1 cellular context compared by ENCODE assay signal in genomic region chr15:73767794-73768501, GRCh38.
TF ChIP-seq lines count a peak whose summit lies in the region.

No MANE protein-coding gene starts in this region.

TF ChIP-seq in WTC11, 78 proteins besides CTCF, POLR2A, EP300 and RAD21 (continued from another document):
- no peak for TF ChIP-seq ZSCAN18 (CRISPR knock-in tag; IDR thresholded peaks at IDR 0.05)
- TF ChIP-seq, protein P1, sequence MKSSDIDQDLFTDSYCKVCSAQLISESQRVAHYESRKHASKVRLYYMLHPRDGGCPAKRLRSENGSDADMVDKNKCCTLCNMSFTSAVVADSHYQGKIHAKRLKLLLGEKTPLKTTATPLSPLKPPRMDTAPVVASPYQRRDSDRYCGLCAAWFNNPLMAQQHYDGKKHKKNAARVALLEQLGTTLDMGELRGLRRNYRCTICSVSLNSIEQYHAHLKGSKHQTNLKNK (CRISPR knock-in tag; IDR thresholded peaks at IDR 0.05), result no peak
- TF ChIP-seq, protein P2, sequence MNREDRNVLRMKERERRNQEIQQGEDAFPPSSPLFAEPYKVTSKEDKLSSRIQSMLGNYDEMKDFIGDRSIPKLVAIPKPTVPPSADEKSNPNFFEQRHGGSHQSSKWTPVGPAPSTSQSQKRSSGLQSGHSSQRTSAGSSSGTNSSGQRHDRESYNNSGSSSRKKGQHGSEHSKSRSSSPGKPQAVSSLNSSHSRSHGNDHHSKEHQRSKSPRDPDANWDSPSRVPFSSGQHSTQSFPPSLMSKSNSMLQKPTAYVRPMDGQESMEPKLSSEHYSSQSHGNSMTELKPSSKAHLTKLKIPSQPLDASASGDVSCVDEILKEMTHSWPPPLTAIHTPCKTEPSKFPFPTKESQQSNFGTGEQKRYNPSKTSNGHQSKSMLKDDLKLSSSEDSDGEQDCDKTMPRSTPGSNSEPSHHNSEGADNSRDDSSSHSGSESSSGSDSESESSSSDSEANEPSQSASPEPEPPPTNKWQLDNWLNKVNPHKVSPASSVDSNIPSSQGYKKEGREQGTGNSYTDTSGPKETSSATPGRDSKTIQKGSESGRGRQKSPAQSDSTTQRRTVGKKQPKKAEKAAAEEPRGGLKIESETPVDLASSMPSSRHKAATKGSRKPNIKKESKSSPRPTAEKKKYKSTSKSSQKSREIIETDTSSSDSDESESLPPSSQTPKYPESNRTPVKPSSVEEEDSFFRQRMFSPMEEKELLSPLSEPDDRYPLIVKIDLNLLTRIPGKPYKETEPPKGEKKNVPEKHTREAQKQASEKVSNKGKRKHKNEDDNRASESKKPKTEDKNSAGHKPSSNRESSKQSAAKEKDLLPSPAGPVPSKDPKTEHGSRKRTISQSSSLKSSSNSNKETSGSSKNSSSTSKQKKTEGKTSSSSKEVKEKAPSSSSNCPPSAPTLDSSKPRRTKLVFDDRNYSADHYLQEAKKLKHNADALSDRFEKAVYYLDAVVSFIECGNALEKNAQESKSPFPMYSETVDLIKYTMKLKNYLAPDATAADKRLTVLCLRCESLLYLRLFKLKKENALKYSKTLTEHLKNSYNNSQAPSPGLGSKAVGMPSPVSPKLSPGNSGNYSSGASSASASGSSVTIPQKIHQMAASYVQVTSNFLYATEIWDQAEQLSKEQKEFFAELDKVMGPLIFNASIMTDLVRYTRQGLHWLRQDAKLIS (CRISPR knock-in tag; IDR thresholded peaks at IDR 0.05; ENCODE audit: borderline replicate concordance), result no peak
